Comparison of ENCODE assay signal across 23 cellular contexts in the genomic region with DNA sequence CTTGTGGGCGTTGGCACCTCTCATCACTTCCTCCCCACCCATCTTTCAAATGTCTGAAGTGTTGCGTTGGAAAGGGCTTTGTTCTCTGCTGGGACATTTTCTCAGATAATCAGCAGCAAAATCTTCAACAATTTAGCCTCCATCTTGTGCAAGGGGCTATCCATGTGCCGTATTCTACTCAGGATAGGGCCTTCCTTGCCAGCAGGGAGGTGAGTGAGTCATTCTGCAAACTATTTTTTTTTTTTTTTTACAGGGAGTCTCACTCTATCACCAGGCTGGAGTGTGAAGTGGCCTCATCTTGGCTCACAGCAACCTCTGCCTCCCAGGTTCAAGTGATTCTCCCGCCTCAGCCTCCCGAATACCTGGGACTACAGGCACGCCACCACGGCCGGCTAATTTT.
DNase-seq lines count a peak whose midpoint lies in the region; ATAC-seq and TF ChIP-seq lines count a peak whose summit lies in the region.
"Had no signal": no experiment of that assay in that cellular context is flagged by ENCODE, and none has a peak within 500 bp of the region (broad histone marks: within the 10 kb centered on the region; RNA-seq: fewer than 3 reads in every experiment).

No MANE protein-coding gene starts in this region.

- peak; percentile 18 for DNase-seq in LHCN-M2 (ENCODE audit: low read depth)
- DNase-seq in astrocyte of the spinal cord (ENCODE audit: low read depth, low spot score): peak; percentile 41
- DNase-seq in fibroblast of villous mesenchyme (ENCODE audit: low read depth): peak; percentile 48
- DNase-seq in activated naive CD8-positive, alpha-beta T cell treated with anti-CD3 and anti-CD28 coated beads, Interleukin-2, amount 50 U/mL, for 24 hours: no peak
- DNase-seq in SW 1271 (lab: John Stamatoyannopoulos, UW): no peak
- DNase-seq: activated B cell treated with CpG ODN at 0.5 μM for 24 hours; activated CD4-positive, alpha-beta T cell treated with anti-CD3 and anti-CD28 coated beads, Interleukin-2, amount 50 U/mL, for 48 hours; effector memory CD8-positive, alpha-beta T cell; GF-D8; KBM-7; naive thymus-derived CD8-positive, alpha-beta T cell; NCI-H187 treated with DMSO at 0.1 percent for 48 hours; NCI-H345; ovary; small intestine; stimulated activated naive CD4-positive, alpha-beta T cell had no signal

- no peaks in the 10 kb centered on the region for H3K36me3 ChIP-seq in ACC112 (ENCODE audit: insufficient read depth, low read length)
- H3K36me3 ChIP-seq: ovary had no signal

- peak overlapping the region; percentile 38; the same call in 1 of the 2 replicates for H3K4me3 ChIP-seq in ACC112 (ENCODE audit: low read depth, low read length)
- H3K4me3 ChIP-seq in astrocyte of the spinal cord (ENCODE audit: low read depth, low read length): no peak overlapping the region
- no peak overlapping the region for H3K4me3 ChIP-seq in fibroblast of villous mesenchyme (ENCODE audit: low read depth, low read length)
- H3K4me3 ChIP-seq: GM12878, ovary, SK-N-MC had no signal

- no peak overlapping the region for H3K27ac Mint-ChIP-seq in activated naive CD8-positive, alpha-beta T cell treated with anti-CD3 and anti-CD28 coated beads, Interleukin-2, amount 50 U/mL, for 24 hours
- H3K27ac Mint-ChIP-seq: activated B cell treated with CpG ODN at 0.5 μM for 24 hours; effector memory CD8-positive, alpha-beta T cell; memory B cell; naive thymus-derived CD8-positive, alpha-beta T cell had no signal

- H3K4me1 Mint-ChIP-seq in activated naive CD8-positive, alpha-beta T cell treated with anti-CD3 and anti-CD28 coated beads, Interleukin-2, amount 50 U/mL, for 24 hours: no peaks in the 10 kb centered on the region
- H3K4me1 Mint-ChIP-seq: activated B cell treated with CpG ODN at 0.5 μM for 24 hours; memory B cell; naive thymus-derived CD8-positive, alpha-beta T cell had no signal

- no peaks in the 10 kb centered on the region for H3K27me3 ChIP-seq in ACC112 (ENCODE audit: insufficient read depth, low read length)
- H3K27me3 ChIP-seq: ovary had no signal

- TF ChIP-seq CTCF in astrocyte of the spinal cord (IDR thresholded peaks at IDR 0.05; ENCODE audit: low read depth, low read length): no peak
- TF ChIP-seq CTCF in fibroblast of villous mesenchyme (IDR thresholded peaks at IDR 0.05; ENCODE audit: insufficient read depth, low read depth, low read length): no peak

- no peaks in the 10 kb centered on the region for H3K9me3 Mint-ChIP-seq in activated naive CD8-positive, alpha-beta T cell treated with anti-CD3 and anti-CD28 coated beads, Interleukin-2, amount 50 U/mL, for 24 hours
- H3K9me3 Mint-ChIP-seq: effector memory CD8-positive, alpha-beta T cell; memory B cell had no signal

- no peaks in the 10 kb centered on the region for H3K36me3 Mint-ChIP-seq in activated naive CD8-positive, alpha-beta T cell treated with anti-CD3 and anti-CD28 coated beads, Interleukin-2, amount 50 U/mL, for 24 hours (ENCODE audit: low read depth)
- H3K36me3 Mint-ChIP-seq: memory B cell; naive thymus-derived CD8-positive, alpha-beta T cell had no signal

- ATAC-seq in activated naive CD8-positive, alpha-beta T cell treated with anti-CD3 and anti-CD28 coated beads, Interleukin-2, amount 50 U/mL, for 24 hours: no peak
- ATAC-seq in GM19395 (IDR thresholded peaks at IDR 0.05; ENCODE audit: unreplicated experiment) (no peak), HG03139 (IDR thresholded peaks at IDR 0.05; ENCODE audit: unreplicated experiment) (no peak)
- ATAC-seq: effector memory CD8-positive, alpha-beta T cell; GM12878; naive thymus-derived CD8-positive, alpha-beta T cell had no signal

- H3K4me3 Mint-ChIP-seq in activated naive CD8-positive, alpha-beta T cell treated with anti-CD3 and anti-CD28 coated beads, Interleukin-2, amount 50 U/mL, for 24 hours: no peak overlapping the region
- H3K4me3 Mint-ChIP-seq: activated B cell treated with CpG ODN at 0.5 μM for 24 hours; effector memory CD8-positive, alpha-beta T cell; memory B cell; naive thymus-derived CD8-positive, alpha-beta T cell had no signal

- no peaks in the 10 kb centered on the region for H3K27me3 Mint-ChIP-seq in activated naive CD8-positive, alpha-beta T cell treated with anti-CD3 and anti-CD28 coated beads, Interleukin-2, amount 50 U/mL, for 24 hours
- H3K27me3 Mint-ChIP-seq: activated B cell treated with CpG ODN at 0.5 μM for 24 hours; effector memory CD8-positive, alpha-beta T cell; memory B cell had no signal

- peak overlapping the region; percentile 91 for H3K27ac ChIP-seq in ACC112 (ENCODE audit: low read depth, low read length)
- H3K27ac ChIP-seq: C4-2B, ovary, SK-N-MC had no signal

- peaks cover 45% of the 10 kb centered on the region for H3K4me1 ChIP-seq in ACC112 (ENCODE audit: control insufficient read depth, insufficient read depth, low read length, unreplicated experiment)

- H3K79me2 ChIP-seq in ACC112 (ENCODE audit: control insufficient read depth, insufficient read depth, low read length, unreplicated experiment): no peaks in the 10 kb centered on the region

- peak overlapping the region; percentile 70 for H2AFZ ChIP-seq in ACC112 (ENCODE audit: low read length, unreplicated experiment)

- in situ Hi-C loops in astrocyte of the spinal cord (cut with HindIII; ENCODE audit: low sequenced_read_pairs): no loop called here

Comparison
In these comparisons a context has a peak if more than half of its experiments do, and no peak if none do; other contexts are left out.
1. DNase-seq: peak in LHCN-M2 (single experiment), astrocyte of the spinal cord (single experiment) and fibroblast of villous mesenchyme (single experiment); none in activated naive CD8-positive, alpha-beta T cell treated with anti-CD3 and anti-CD28 coated beads, Interleukin-2, amount 50 U/mL, for 24 hours (single experiment) and SW 1271 (0 of 2).